21 cellular contexts compared by ENCODE assay signal in the genomic region with DNA sequence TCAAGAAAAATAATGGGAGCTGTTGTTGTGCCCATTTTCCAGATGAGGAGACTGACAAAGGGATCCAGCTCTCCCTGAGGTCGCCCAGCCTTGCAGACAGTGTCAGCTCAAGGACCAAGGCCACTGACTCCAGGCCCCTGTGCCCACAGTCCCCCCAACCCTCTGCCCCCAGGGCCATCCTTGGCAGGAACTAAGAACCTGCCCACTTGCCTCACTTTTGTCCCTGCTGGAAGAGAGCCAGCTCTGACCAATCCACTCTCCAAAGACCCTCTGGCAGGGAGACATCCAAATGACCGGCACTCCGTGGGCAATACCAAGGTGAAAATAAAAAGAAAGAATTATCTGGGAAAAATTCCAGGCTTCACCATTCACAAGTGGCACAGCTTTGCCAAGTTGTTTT.
DNase-seq lines count a peak whose midpoint lies in the region; ATAC-seq, FAIRE-seq and TF ChIP-seq lines count a peak whose summit lies in the region.
"Had no signal": no experiment of that assay in that cellular context is flagged by ENCODE, and none has a peak within 500 bp of the region (broad histone marks: within the 10 kb centered on the region; RNA-seq: fewer than 3 reads in every experiment).

No MANE protein-coding gene starts in this region.

- H3K23ac ChIP-seq in H9 (ENCODE audit: insufficient read length, low read depth, low read length), result no peak overlapping the region

- H3K27ac ChIP-seq in H9 (ENCODE audit: insufficient read length, low read depth, low read length), result no peak overlapping the region
- H3K27ac ChIP-seq in testis, result no peak overlapping the region

- no peak overlapping the region for H4K8ac ChIP-seq in H9 (replicated peaks; ENCODE audit: insufficient read length, low read depth, low read length)

- TF ChIP-seq POLR2A in testis (IDR thresholded peaks at IDR 0.05), result no peak
- no peak for TF ChIP-seq POLR2A in H54 (IDR thresholded peaks at IDR 0.05; ENCODE audit: low read depth, low read length)

- TF ChIP-seq CTCF in H9 (conservative IDR thresholded peaks at IDR 0.05) (no peak), testis (IDR thresholded peaks at IDR 0.05) (no peak)

- H3K4me1 ChIP-seq in H9 (ENCODE audit: insufficient read depth, low read length), result no peaks in the 10 kb centered on the region
- peaks cover 4% of the 10 kb centered on the region for H3K4me1 ChIP-seq in testis

- H3K18ac ChIP-seq in H9 (ENCODE audit: insufficient read length, low read depth, low read length), result no peak overlapping the region

- H3K27me3 Mint-ChIP-seq in activated CD8-positive, alpha-beta memory T cell treated with anti-CD3 and anti-CD28 coated beads, Interleukin-2, amount 10 ng/mL, durations not matched to agents 7 days and 5 days, result no peaks in the 10 kb centered on the region
- no peaks in the 10 kb centered on the region for H3K27me3 Mint-ChIP-seq in H9 (ENCODE audit: low read depth)
- H3K27me3 Mint-ChIP-seq: CD4-positive, CD25-positive, alpha-beta regulatory T cell had no signal

- H3K27me3 ChIP-seq in H9 (ENCODE audit: insufficient read depth, low read length), result no peaks in the 10 kb centered on the region
- no peaks in the 10 kb centered on the region for H3K27me3 ChIP-seq in testis
- H3K27me3 ChIP-seq: MG63 had no signal

- H3K36me3 ChIP-seq in testis (ENCODE audit: low read depth, missing control alignments), result no peaks in the 10 kb centered on the region
- H3K36me3 ChIP-seq: MG63 had no signal

- H3K9me3 ChIP-seq in H9 (ENCODE audit: control insufficient read depth, low read depth, low read length), result no peaks in the 10 kb centered on the region
- H3K9me3 ChIP-seq in testis, result no peaks in the 10 kb centered on the region
- H3K9me3 ChIP-seq: MG63 had no signal

- H3K4me3 ChIP-seq in testis, result no peak overlapping the region
- H3K4me3 ChIP-seq: K562, MG63 had no signal

- no peaks in the 10 kb centered on the region for H3K9me3 Mint-ChIP-seq in activated CD8-positive, alpha-beta memory T cell treated with anti-CD3 and anti-CD28 coated beads, Interleukin-2, amount 10 ng/mL, durations not matched to agents 7 days and 5 days (ENCODE audit: low read depth)
- H3K9me3 Mint-ChIP-seq in H9, result no peaks in the 10 kb centered on the region; a peak in 2 of 5 replicates
- H3K9me3 Mint-ChIP-seq: CD4-positive, CD25-positive, alpha-beta regulatory T cell had no signal

- H2BK120ac ChIP-seq in H9 (ENCODE audit: low read depth, low read length, poor library complexity, severe bottlenecking), result no peak overlapping the region

- H2BK12ac ChIP-seq in H9 (ENCODE audit: insufficient read length, low read depth, low read length), result no peak overlapping the region

- no peaks in the 10 kb centered on the region for H3K79me1 ChIP-seq in H9 (ENCODE audit: insufficient read depth, low read depth, low read length, poor library complexity, severe bottlenecking)

- H3T11ph ChIP-seq in H9 (ENCODE audit: low read length), result no peak overlapping the region

- intact Hi-C loops in testis (cut with DNase I; ENCODE audit: low total_unique reads), result no loop called here

- no peaks in the 10 kb centered on the region for H3K79me2 ChIP-seq in H9 (ENCODE audit: insufficient read depth, low read length)

- H3K23me2 ChIP-seq in H9 (ENCODE audit: insufficient read length, low read depth, low read length, poor library complexity, severe bottlenecking), result no peaks in the 10 kb centered on the region

- no peak for ATAC-seq in activated CD8-positive, alpha-beta memory T cell treated with anti-CD3 and anti-CD28 coated beads, Interleukin-2, amount 10 ng/mL, durations not matched to agents 7 days and 5 days
- no peak for ATAC-seq in left lobe of liver
- ATAC-seq: K562, PC-3 had no signal

- H3K9ac ChIP-seq in H9 (ENCODE audit: extremely low read depth, insufficient read length, low read length), result no peak overlapping the region

- no peak overlapping the region for H2BK20ac ChIP-seq in H9 (ENCODE audit: low read depth, low read length, poor library complexity, severe bottlenecking)

- no peak overlapping the region for H3K14ac ChIP-seq in H9 (ENCODE audit: insufficient read depth, low read length)

- H2AK5ac ChIP-seq in H9 (ENCODE audit: insufficient read length, low read length), result no peak overlapping the region

- no peak overlapping the region for H3K4me3 Mint-ChIP-seq in activated CD8-positive, alpha-beta memory T cell treated with anti-CD3 and anti-CD28 coated beads, Interleukin-2, amount 10 ng/mL, durations not matched to agents 7 days and 5 days
- H3K4me3 Mint-ChIP-seq in H9, result no peak overlapping the region
- H3K4me3 Mint-ChIP-seq: CD4-positive, CD25-positive, alpha-beta regulatory T cell had no signal

- H2AFZ ChIP-seq in H9 (ENCODE audit: low read length), result no peak overlapping the region

- FAIRE-seq in H54 (lab: Jason Lieb, UNC), result no peak
- FAIRE-seq: K562 had no signal

- no peak overlapping the region for H3K27ac Mint-ChIP-seq in activated CD8-positive, alpha-beta memory T cell treated with anti-CD3 and anti-CD28 coated beads, Interleukin-2, amount 10 ng/mL, durations not matched to agents 7 days and 5 days
- no peak overlapping the region; a peak in 2 of 7 replicates for H3K27ac Mint-ChIP-seq in H9
- H3K27ac Mint-ChIP-seq: CD4-positive, CD25-positive, alpha-beta regulatory T cell had no signal

- H3K4me1 Mint-ChIP-seq in activated CD8-positive, alpha-beta memory T cell treated with anti-CD3 and anti-CD28 coated beads, Interleukin-2, amount 10 ng/mL, durations not matched to agents 7 days and 5 days, result no peaks in the 10 kb centered on the region
- no peaks in the 10 kb centered on the region for H3K4me1 Mint-ChIP-seq in H9
- H3K4me1 Mint-ChIP-seq: CD4-positive, CD25-positive, alpha-beta regulatory T cell had no signal

- H3K4ac ChIP-seq in H9 (ENCODE audit: low read depth, low read length), result no peak overlapping the region

- no peaks in the 10 kb centered on the region for H3K36me3 Mint-ChIP-seq in activated CD8-positive, alpha-beta memory T cell treated with anti-CD3 and anti-CD28 coated beads, Interleukin-2, amount 10 ng/mL, durations not matched to agents 7 days and 5 days
- peaks cover 0 to under 1% (median 0%) of the 10 kb centered on the region in 3 experiments; a peak in 1 of 7 replicates for H3K36me3 Mint-ChIP-seq in H9 (ENCODE audit: insufficient read depth in 1 of 3, low read depth in 3 of 3)
- H3K36me3 Mint-ChIP-seq: CD4-positive, CD25-positive, alpha-beta regulatory T cell had no signal

- no peak overlapping the region for H3K56ac ChIP-seq in H9 (ENCODE audit: insufficient read length, low read depth, low read length)

- no peak overlapping the region for H2BK15ac ChIP-seq in H9 (ENCODE audit: low read depth, low read length)

- peak; percentile 7 for DNase-seq in activated CD8-positive, alpha-beta memory T cell treated with anti-CD3 and anti-CD28 coated beads, Interleukin-2, amount 50 U/mL, for 48 hours
- DNase-seq in activated CD8-positive, alpha-beta memory T cell treated with anti-CD3 and anti-CD28 coated beads, Interleukin-2, amount 10 ng/mL, durations not matched to agents 7 days and 5 days, result no peak
- DNase-seq in H9 (peak; percentile 14), left lobe of liver (ENCODE audit: low spot score) (peak; percentile 24), testis (peak; percentile 8), H54 (ENCODE audit: insufficient read length, low spot score) (no peak), NCI-H524 (lab: John Stamatoyannopoulos, UW) (no peak), OCI-M1 (lab: John Stamatoyannopoulos, UW) (no peak)
- DNase-seq: CD4-positive, CD25-positive, alpha-beta regulatory T cell; EL; GF-D8; H7; MG63; NCI-H1417; NCI-H1694 treated with DMSO at 0.1 percent for 48 hours; NCI-H2081 treated with DMSO at 0.1 percent for 48 hours; NCI-H2171 treated with DMSO at 0.1 percent for 48 hours; NCI-H526; PC-3; SHP77 had no signal

- H4K5ac ChIP-seq in H9 (ENCODE audit: insufficient read length, low read depth, low read length), result no peak overlapping the region

- no peaks in the 10 kb centered on the region for H4K20me1 ChIP-seq in H9 (ENCODE audit: control insufficient read depth, insufficient read depth, insufficient read length)

- H4K91ac ChIP-seq in H9 (ENCODE audit: insufficient read length, low read depth, low read length), result no peak overlapping the region

- H3K4me2 ChIP-seq in H9 (ENCODE audit: insufficient read depth, insufficient read length, low read length), result no peak overlapping the region

- no CpG with 5 or more reads among the region's 3 CpGs for WGBS in H9 (ENCODE audit: extremely low coverage, insufficient read length, low lambda C conversion rate)
- WGBS in testis, 2 donors, result 77 to 81% methylated on average over 3 of the region's 3 CpGs

- CTCF ChIA-PET in activated CD8-positive, alpha-beta memory T cell treated with anti-CD3 and anti-CD28 coated beads, Interleukin-2, amount 10 ng/mL, durations not matched to agents 7 days and 5 days (lab: Charles Lee), result no interaction called here

- H2BK5ac ChIP-seq in H9 (ENCODE audit: insufficient read length, low read length), result no peak overlapping the region

Comparison
In these comparisons a context has a peak if more than half of its experiments do, and no peak if none do; other contexts are left out.
1. DNase-seq: peak in activated CD8-positive, alpha-beta memory T cell treated with anti-CD3 and anti-CD28 coated beads, Interleukin-2, amount 50 U/mL, for 48 hours (single experiment), H9 (single experiment), left lobe of liver (single experiment) and testis (single experiment); none in activated CD8-positive, alpha-beta memory T cell treated with anti-CD3 and anti-CD28 coated beads, Interleukin-2, amount 10 ng/mL, durations not matched to agents 7 days and 5 days (single experiment), H54 (single experiment), NCI-H524 (0 of 2) and OCI-M1 (single experiment).